In the genomic region with DNA sequence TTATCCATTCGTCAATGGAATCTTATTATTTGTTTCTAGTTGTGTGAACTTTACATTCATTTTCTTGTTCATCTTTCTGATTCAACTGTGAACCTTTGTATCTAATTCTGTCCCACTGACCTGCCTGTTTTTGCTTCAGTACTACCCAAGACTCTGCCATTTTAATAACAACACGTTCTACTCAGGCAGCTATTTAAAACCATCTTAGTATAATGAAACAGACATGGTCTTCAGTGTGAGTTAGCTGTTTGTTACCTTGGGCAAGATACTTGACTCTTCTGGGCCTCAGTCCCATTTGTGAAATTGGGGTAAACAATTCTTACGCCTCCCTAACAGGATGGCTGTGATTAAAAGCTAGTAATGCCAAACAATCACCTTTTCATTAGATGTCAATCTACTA, we compare ENCODE assay signal across 8 cellular contexts. TPM values are rescaled to one million over a fixed set of nuclear protein-coding genes. Genes with fewer than 3 reads are reported as not detected.
DNase-seq lines count a peak whose midpoint lies in the region; ATAC-seq and TF ChIP-seq lines count a peak whose summit lies in the region.

No MANE protein-coding gene starts in this region.

- H3K9me3 Mint-ChIP-seq in GM23338: peaks cover 10% of the 10 kb centered on the region; the same call in 2 of the 3 replicates

- TF ChIP-seq CTCF in GM23338 (conservative IDR thresholded peaks at IDR 0.05; ENCODE audit: low read depth in 2 of 2): no peak
- TF ChIP-seq CTCF in fibroblast of the aortic adventitia (IDR thresholded peaks at IDR 0.05; ENCODE audit: insufficient read depth, low read length): no peak
- no peak for TF ChIP-seq CTCF in adrenal gland (IDR thresholded peaks at IDR 0.05)

- no peak for TF ChIP-seq POLR2A in adrenal gland (IDR thresholded peaks at IDR 0.05)

- no peaks in the 10 kb centered on the region for H3K9me2 ChIP-seq in GM23338 (ENCODE audit: insufficient read depth)

- no peak overlapping the region for H3K27ac ChIP-seq in GM23338 (ENCODE audit: low read depth)
- H3K27ac ChIP-seq in SK-N-MC: no peak overlapping the region
- no peak overlapping the region for H3K27ac ChIP-seq in adrenal gland

- H3K4me3 ChIP-seq in GM23338 (peak overlapping the region; percentile 77), SK-N-MC (peak overlapping the region; percentile 95), fibroblast of the aortic adventitia (ENCODE audit: low read depth, low read length) (peak overlapping the region; percentile 93), skeletal muscle cell (ENCODE audit: low read depth, low read length) (peak overlapping the region; percentile 97), adrenal gland (peak overlapping the region in 1 of 4 donors; percentile 93)

- H3K4me1 ChIP-seq in GM23338 (ENCODE audit: insufficient read depth): peaks cover 33% of the 10 kb centered on the region
- peaks cover 14 to 56% of the 10 kb centered on the region in 2 donors for H3K4me1 ChIP-seq in adrenal gland (replicated peaks in 1 of 2)

- intact Hi-C loops in adrenal gland (cut with DNase I): loop anchor here in 1 of 2 donors (5.0 kb wide), 1 partner anchor 142 kb away; the partner anchor contains the start of gene HDGFL3

- H3K36me3 Mint-ChIP-seq in GM23338 (ENCODE audit: low read depth): peaks cover 5% of the 10 kb centered on the region

- H3K27me3 ChIP-seq in GM23338 (ENCODE audit: insufficient read depth) (no peaks in the 10 kb centered on the region), adrenal gland (no peaks in the 10 kb centered on the region)

- H3K27ac Mint-ChIP-seq in GM23338: peak overlapping the region; percentile 10; the same call in 1 of the 2 replicates

- 25 to 38% (median 33%) methylated on average over 3 of the region's 3 CpGs for WGBS in adrenal gland, 4 donors

- peaks cover 17% of the 10 kb centered on the region for H3K4me1 Mint-ChIP-seq in GM23338

- H3K9me3 ChIP-seq in SK-N-MC (ENCODE audit: low read depth, low read length): no peaks in the 10 kb centered on the region
- no peaks in the 10 kb centered on the region for H3K9me3 ChIP-seq in adrenal gland (replicated peaks in 1 of 3)

- peak overlapping the region; percentile 89 for H3K9ac ChIP-seq in SK-N-MC (ENCODE audit: insufficient read length)

- DNase-seq in GM23338 (ENCODE audit: low spot score) (no peak), SK-N-MC (ENCODE audit: low read depth, low spot score) (no peak), fibroblast of the aortic adventitia (ENCODE audit: low read depth) (no peak), skeletal muscle cell (ENCODE audit: low read depth) (no peak), adrenal gland (no peak)
- DNase-seq in effector CD8-positive, alpha-beta T cell (lab: John Stamatoyannopoulos, UW): no peak
- DNase-seq in stimulated activated CD8-positive, alpha-beta memory T cell treated with anti-CD3 and anti-CD28 coated beads, Interleukin-4, amount 100 ng/mL, for 48 hours: no peak

- peaks cover 5% of the 10 kb centered on the region for H3K27me3 Mint-ChIP-seq in GM23338 (ENCODE audit: insufficient read depth, low read depth, poor library complexity)

- peaks cover 61% of the 10 kb centered on the region for H3K79me2 ChIP-seq in GM23338 (replicated peaks; ENCODE audit: insufficient read depth)

- no peak overlapping the region; the same call in 1 of the 3 replicates for H3K4me3 Mint-ChIP-seq in GM23338

- H3K4me2 ChIP-seq in GM23338: peak overlapping the region; percentile 82

- H4K20me1 ChIP-seq in GM23338 (replicated peaks; ENCODE audit: insufficient read depth): peaks cover 29% of the 10 kb centered on the region

- H3K36me3 ChIP-seq in GM23338 (ENCODE audit: insufficient read depth) (no peaks in the 10 kb centered on the region), SK-N-MC (ENCODE audit: insufficient read depth, low read length) (no peaks in the 10 kb centered on the region), adrenal gland (replicated peaks in 1 of 2) (no peaks in the 10 kb centered on the region)

- no peak for ATAC-seq in GM23338
- ATAC-seq in HG02938 (IDR thresholded peaks at IDR 0.05; ENCODE audit: unreplicated experiment): no peak

- H2AFZ ChIP-seq in GM23338: no peak overlapping the region

- no peaks in the 10 kb centered on the region; the same call in 1 of the 2 replicates for H3F3A ChIP-seq in GM23338 (replicated peaks; ENCODE audit: low read depth)

TF ChIP-seq in GM23338, 12 proteins besides CTCF, POLR2A, EP300 and RAD21 (continues in another document):
- TF ChIP-seq, protein P1, sequence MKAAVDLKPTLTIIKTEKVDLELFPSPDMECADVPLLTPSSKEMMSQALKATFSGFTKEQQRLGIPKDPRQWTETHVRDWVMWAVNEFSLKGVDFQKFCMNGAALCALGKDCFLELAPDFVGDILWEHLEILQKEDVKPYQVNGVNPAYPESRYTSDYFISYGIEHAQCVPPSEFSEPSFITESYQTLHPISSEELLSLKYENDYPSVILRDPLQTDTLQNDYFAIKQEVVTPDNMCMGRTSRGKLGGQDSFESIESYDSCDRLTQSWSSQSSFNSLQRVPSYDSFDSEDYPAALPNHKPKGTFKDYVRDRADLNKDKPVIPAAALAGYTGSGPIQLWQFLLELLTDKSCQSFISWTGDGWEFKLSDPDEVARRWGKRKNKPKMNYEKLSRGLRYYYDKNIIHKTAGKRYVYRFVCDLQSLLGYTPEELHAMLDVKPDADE (IDR thresholded peaks at IDR 0.05): no peak
- TF ChIP-seq CREB1 (CRISPR knock-in tag; IDR thresholded peaks at IDR 0.05; ENCODE audit: low read depth) (no peak), REST (IDR thresholded peaks at IDR 0.05; ENCODE audit: unreplicated experiment) (no peak)

RNA-seq across cellular contexts. Expression of gene BTBD1, which starts 1.6 kb away (rescaled TPM):
- 66.1 and 70.3 TPM in 2 replicates for total RNA-seq in GM23338 (2014; rRNA removed; shearing (Covaris generic))
- polyA plus RNA-seq in GM23338 (2016; fragmentation: Nextera tagmentation; extraction: Ambion mirVana): 11.5 and 12.6 TPM in 2 replicates
- 69.0 and 102 TPM in 2 replicates for total RNA-seq in fibroblast of the aortic adventitia (ENCODE audit: low replicate concordance)
- total RNA-seq in adrenal gland: 10 to 100 TPM; 38.8 to 72.6 (median 49.7) TPM
- polyA plus RNA-seq in adrenal gland: 10 to 100 TPM in 2 of 3 donors, 1 to 10 TPM in 1; 7.2 to 65.9 (median 12.5) TPM

RNA-seq across cellular contexts. Expression of gene TM6SF1, which starts 42.0 kb away (rescaled TPM):
- 0.80 and 1.8 TPM in 2 replicates for total RNA-seq in GM23338 (2014; rRNA removed; shearing (Covaris generic))
- polyA plus RNA-seq in GM23338 (2016; fragmentation: Nextera tagmentation; extraction: Ambion mirVana) (1.5 TPM in 1 of 2 replicates, not detected in the other), adrenal gland (1 to 10 TPM; 1.7 to 3.1 (median 2.2) TPM)
- total RNA-seq in fibroblast of the aortic adventitia (ENCODE audit: low replicate concordance) (0.18 TPM in 1 of 2 replicates, not detected in the other), adrenal gland (1 to 10 TPM; 2.8 to 9.5 (median 5.4) TPM)

RNA-seq across cellular contexts. Expression of gene C15orf40, which starts 54.0 kb away (rescaled TPM):
- total RNA-seq in GM23338 (2014; rRNA removed; shearing (Covaris generic)): 4.0 and 7.3 TPM in 2 replicates
- polyA plus RNA-seq in GM23338 (2016; fragmentation: Nextera tagmentation; extraction: Ambion mirVana) (22.1 and 26.3 TPM in 2 replicates), adrenal gland (10 to 100 TPM; 22.4 to 28.2 (median 24.0) TPM)
- total RNA-seq in fibroblast of the aortic adventitia (ENCODE audit: low replicate concordance) (15.8 and 22.5 TPM in 2 replicates), adrenal gland (10 to 100 TPM in 7 of 8 donors, 1 to 10 TPM in 1; 7.8 to 27.0 (median 22.9) TPM)
